Comparison of ENCODE assay signal across 15 cellular contexts in the genomic region with DNA sequence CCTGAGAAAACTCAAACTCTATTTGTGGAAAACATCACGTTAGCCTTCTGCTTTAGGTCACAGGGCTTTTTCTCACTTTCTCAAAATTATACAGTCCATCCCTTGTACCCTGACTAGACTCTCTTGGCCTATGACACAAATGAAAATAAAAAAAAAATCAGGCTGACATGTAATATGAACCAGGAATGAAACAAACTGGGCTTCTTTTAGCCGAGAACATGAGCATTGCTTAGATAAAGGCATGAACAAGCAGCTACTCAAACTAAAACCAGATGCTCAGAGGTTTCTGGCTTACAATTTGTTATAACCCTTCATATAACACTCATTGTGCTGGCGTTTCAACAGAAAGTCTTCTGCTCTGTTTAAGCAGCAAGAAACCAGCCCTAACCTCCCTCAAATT.
DNase-seq lines count a peak whose midpoint lies in the region; TF ChIP-seq lines count a peak whose summit lies in the region.
"Had no signal": no experiment of that assay in that cellular context is flagged by ENCODE, and none has a peak within 500 bp of the region (broad histone marks: within the 10 kb centered on the region; RNA-seq: fewer than 3 reads in every experiment).

No MANE protein-coding gene starts in this region.

- H3K27ac Mint-ChIP-seq in immature natural killer cell: no peak overlapping the region
- H3K27ac Mint-ChIP-seq: B cell; T-helper 1 cell treated with Interleukin-12 subunit alpha and Interleukin-12 subunit beta and Interleukin-4 antibody, amounts not matched to agents 30 μg/mL and 1 μg/mL, for 36 hours had no signal

- no peaks in the 10 kb centered on the region for H4K20me1 ChIP-seq in osteoblast (ENCODE audit: insufficient read depth, low read length)

- H3K4me1 Mint-ChIP-seq in immature natural killer cell: no peaks in the 10 kb centered on the region
- H3K4me1 Mint-ChIP-seq: B cell had no signal

- no peaks in the 10 kb centered on the region for H3K36me3 Mint-ChIP-seq in immature natural killer cell

- H3K27ac ChIP-seq in AG04450 (ENCODE audit: low read depth, low read length) (peak overlapping the region; percentile 94), VCaP (peak overlapping the region; percentile 29), osteoblast (ENCODE audit: low read depth, low read length) (peak overlapping the region; percentile 68), adrenal gland (peak overlapping the region in 1 of 5 donors; percentile 36)

- H3K79me2 ChIP-seq in osteoblast (ENCODE audit: insufficient read depth, low read length): no peaks in the 10 kb centered on the region

- H3K27me3 Mint-ChIP-seq in immature natural killer cell (ENCODE audit: low read depth in 3 of 3): peaks cover 3 to 9% (median 7%) of the 10 kb centered on the region in 3 donors

- WGBS in adrenal gland, 4 donors: 75 to 79% (median 79%) methylated on average over 3 of the region's 3 CpGs

- TF ChIP-seq POLR2A in adrenal gland (IDR thresholded peaks at IDR 0.05): no peak

- peak overlapping the region; percentile 59 for H3K4me2 ChIP-seq in osteoblast (ENCODE audit: insufficient read depth, low read length)

- H2AFZ ChIP-seq in osteoblast (ENCODE audit: low read length): peak overlapping the region; percentile 67

- TF ChIP-seq CTCF in AG04450 (IDR thresholded peaks at IDR 0.05; ENCODE audit: low read depth, low read length): no peak
- no peak for TF ChIP-seq CTCF in VCaP (conservative IDR thresholded peaks at IDR 0.05)
- TF ChIP-seq CTCF in osteoblast (IDR thresholded peaks at IDR 0.05; ENCODE audit: extremely low read depth, low read depth, low read length): no peak
- no peak for TF ChIP-seq CTCF in adrenal gland (IDR thresholded peaks at IDR 0.05)

- no peaks in the 10 kb centered on the region for H3K36me3 ChIP-seq in osteoblast (ENCODE audit: insufficient read depth, low read length)
- no peaks in the 10 kb centered on the region for H3K36me3 ChIP-seq in adrenal gland (replicated peaks in 1 of 2)

- POLR2A ChIA-PET in AG04450 (lab: Yijun Ruan, JAX): interaction anchor here (0.6 to 1.7 kb wide), 6 partner anchors 15 to 211 kb away, joined by 3 to 11 read pairs (median 5); no protein-coding TSS in a partner anchor

- H3K4me1 ChIP-seq in osteoblast (ENCODE audit: insufficient read depth, low read length): peaks cover 20% of the 10 kb centered on the region
- no peaks in the 10 kb centered on the region for H3K4me1 ChIP-seq in adrenal gland (replicated peaks in 1 of 2)

- intact Hi-C loops in adrenal gland (cut with DNase I): no loop called here

- DNase-seq in AG04450 (ENCODE audit: low read depth, low spot score): peak; percentile 78
- DNase-seq in fibroblast of the conjunctiva (ENCODE audit: low read depth): peak; percentile 85
- no peak for DNase-seq in osteoblast (ENCODE audit: insufficient read length, low spot score, missing footprints)
- no peak for DNase-seq in immature natural killer cell
- no peak for DNase-seq in adrenal gland
- DNase-seq in T-helper 9 cell: no peak
- DNase-seq in activated gamma-delta T cell treated with Interleukin-2 at 50 U/mL for 16 hours: no peak
- DNase-seq: DMS79 treated with DMSO at 0.1 percent for 48 hours, foreskin melanocyte, kidney glomerular epithelial cell, NCI-H226, OCI-M1 had no signal

- CTCF ChIA-PET in AG04450 (lab: Charles Lee): interaction anchor here (0.6 to 2.2 kb wide), 5 partner anchors 15 to 260 kb away, joined by 3 to 18 read pairs (median 3); no protein-coding TSS in a partner anchor

- H3K9me3 Mint-ChIP-seq in immature natural killer cell: peaks cover 0 to 6% (median 0%) of the 10 kb centered on the region in 6 donors
- H3K9me3 Mint-ChIP-seq: T-helper 1 cell treated with Interleukin-12 subunit alpha and Interleukin-12 subunit beta and Interleukin-4 antibody, amounts not matched to agents 30 μg/mL and 1 μg/mL, for 36 hours had no signal

- H3K4me3 Mint-ChIP-seq in immature natural killer cell: no peak overlapping the region
- H3K4me3 Mint-ChIP-seq: B cell; T-helper 1 cell treated with Interleukin-12 subunit alpha and Interleukin-12 subunit beta and Interleukin-4 antibody, amounts not matched to agents 30 μg/mL and 1 μg/mL, for 36 hours had no signal

- H3K4me3 ChIP-seq in AG04450 (ENCODE audit: low read depth, low read length): no peak overlapping the region; the same call in 1 of the 2 replicates
- H3K4me3 ChIP-seq in osteoblast (ENCODE audit: insufficient read depth, low read length): no peak overlapping the region
- H3K4me3 ChIP-seq in adrenal gland: no peak overlapping the region

- H3K27me3 ChIP-seq in AG04450 (ENCODE audit: control insufficient read depth, insufficient read depth, low read length): no peaks in the 10 kb centered on the region
- H3K27me3 ChIP-seq in osteoblast (ENCODE audit: insufficient read depth, low read length): no peaks in the 10 kb centered on the region
- no peaks in the 10 kb centered on the region for H3K27me3 ChIP-seq in adrenal gland

- H3K9me3 ChIP-seq in AG04450 (ENCODE audit: control insufficient read depth, insufficient read depth, low read length) (no peaks in the 10 kb centered on the region), osteoblast (ENCODE audit: low read depth, low read length) (no peaks in the 10 kb centered on the region), adrenal gland (replicated peaks in 1 of 3) (no peaks in the 10 kb centered on the region)

Comparison
In these comparisons a context has a peak if more than half of its experiments do, and no peak if none do; other contexts are left out.
1. DNase-seq: peak in AG04450 (single experiment) and fibroblast of the conjunctiva (single experiment); none in osteoblast (single experiment), immature natural killer cell (0 of 3), adrenal gland (0 of 7), T-helper 9 cell (single experiment) and activated gamma-delta T cell treated with Interleukin-2 at 50 U/mL for 16 hours (single experiment).